In genomic region chr9:23941051-23941450, GRCh38 we compare ENCODE assay signal across 22 cellular contexts.
DNase-seq lines count a peak whose midpoint lies in the region; ATAC-seq and TF ChIP-seq lines count a peak whose summit lies in the region.
"Had no signal": no experiment of that assay in that cellular context is flagged by ENCODE, and none has a peak within 500 bp of the region (broad histone marks: within the 10 kb centered on the region; RNA-seq: fewer than 3 reads in every experiment).

No MANE protein-coding gene starts in this region.

- H3K36me3 ChIP-seq in mammary epithelial cell (ENCODE audit: insufficient read depth, low read length): no peaks in the 10 kb centered on the region
- no peaks in the 10 kb centered on the region for H3K36me3 ChIP-seq in breast epithelium
- no peaks in the 10 kb centered on the region for H3K36me3 ChIP-seq in SJCRH30

- H3K27me3 ChIP-seq in mammary epithelial cell (ENCODE audit: insufficient read depth, low read length): no peaks in the 10 kb centered on the region
- H3K27me3 ChIP-seq in breast epithelium: no peaks in the 10 kb centered on the region
- no peaks in the 10 kb centered on the region for H3K27me3 ChIP-seq in SJCRH30
- no peaks in the 10 kb centered on the region for H3K27me3 ChIP-seq in foreskin keratinocyte

- no TSS peak for BruUV-seq in mammary epithelial cell (replicated peaks; lab: Mats Ljungman, UMichigan)

- no peak for TF ChIP-seq CTCF in mammary epithelial cell (conservative IDR thresholded peaks at IDR 0.05 in 1 of 2, IDR thresholded peaks at IDR 0.05 in 1 of 2; ENCODE audit: extremely low read depth in 1 of 2, insufficient read depth in 1 of 2, low read depth in 1 of 2, low read length in 2 of 2)
- no peak for TF ChIP-seq CTCF in breast epithelium (IDR thresholded peaks at IDR 0.05)
- TF ChIP-seq CTCF in foreskin keratinocyte (conservative IDR thresholded peaks at IDR 0.05): no peak

- H2AFZ ChIP-seq in mammary epithelial cell (ENCODE audit: low read depth, low read length): peak overlapping the region; percentile 74

- dilution Hi-C loops in mammary epithelial cell (cut with HindIII; ENCODE audit: low sequenced_read_pairs): no loop called here

- intact Hi-C loops in mammary epithelial cell (cut with micrococcal nuclease): no loop called here
- intact Hi-C loops in breast epithelium (cut with DNase I; ENCODE audit: low total_unique reads): no loop called here

- CTCF ChIA-PET in mammary epithelial cell (lab: Charles Lee; ENCODE audit: low non-redundant PET): no interaction called here

- H3K27ac ChIP-seq in mammary epithelial cell (ENCODE audit: insufficient read depth, low read depth, low read length) (no peak overlapping the region), breast epithelium (no peak overlapping the region), SJCRH30 (no peak overlapping the region), foreskin keratinocyte (no peak overlapping the region)

- H3K79me2 ChIP-seq in mammary epithelial cell (ENCODE audit: insufficient read depth, low read length): no peaks in the 10 kb centered on the region

- H4K20me1 ChIP-seq in mammary epithelial cell (ENCODE audit: insufficient read depth, low read length): no peaks in the 10 kb centered on the region

- peak; percentile 16 for ATAC-seq in foreskin keratinocyte
- ATAC-seq in HG03442 (IDR thresholded peaks at IDR 0.05; ENCODE audit: unreplicated experiment): no peak
- ATAC-seq in HG03108 (IDR thresholded peaks at IDR 0.05; ENCODE audit: unreplicated experiment): no peak
- no peak for ATAC-seq in GM21737 (IDR thresholded peaks at IDR 0.05; ENCODE audit: unreplicated experiment)
- ATAC-seq: GM12878, PC-3, T-cell had no signal

- H3K4me2 ChIP-seq in mammary epithelial cell (ENCODE audit: insufficient read depth, low read depth, low read length): peak overlapping the region; percentile 30

- 18% methylated on average over 3 of the region's 3 CpGs for WGBS in mammary epithelial cell (ENCODE audit: low coverage, missing lambda C conversion rate)

- DNase-seq in mammary epithelial cell: peak; percentile 40
- no peak for DNase-seq in breast epithelium (ENCODE audit: low spot score in 2 of 2)
- DNase-seq in SJCRH30: peak; percentile 49 to 52
- peak; percentile 50 to 56 for DNase-seq in foreskin keratinocyte
- DNase-seq: DMS53; GDM1; NCI-H1092; NCI-H1417 treated with DMSO at 0.1 percent for 48 hours; NCI-H1694 treated with DMSO at 0.1 percent for 48 hours; NCI-H2081; NCI-H2171 treated with DMSO at 0.1 percent for 48 hours; NCI-H345; NCI-H510A treated with DMSO at 0.1 percent for 48 hours; NCI-H748 treated with DMSO at 0.1 percent for 48 hours; NK-92 treated with Interleukin-12 subunit alpha and Interleukin-12 subunit beta, amount 100 ng/mL, for 24 hours; PC-3; Right ventricle myocardium superior; T-cell had no signal

- no peak for TF ChIP-seq POLR2A in breast epithelium (IDR thresholded peaks at IDR 0.05)

- H3K9me3 ChIP-seq in mammary epithelial cell (replicated peaks; ENCODE audit: insufficient read depth, low read length) (peaks cover 8% of the 10 kb centered on the region), breast epithelium (peaks cover 21 to 63% of the 10 kb centered on the region in 2 donors), SJCRH30 (replicated peaks) (peaks cover 8% of the 10 kb centered on the region)

- no peaks in the 10 kb centered on the region for H3K4me1 ChIP-seq in mammary epithelial cell (ENCODE audit: insufficient read depth, low read length)
- no peaks in the 10 kb centered on the region for H3K4me1 ChIP-seq in breast epithelium
- no peaks in the 10 kb centered on the region for H3K4me1 ChIP-seq in SJCRH30
- no peaks in the 10 kb centered on the region for H3K4me1 ChIP-seq in foreskin keratinocyte

- in situ Hi-C loops in mammary epithelial cell (cut with MboI; ENCODE audit: low sequenced_read_pairs in 2 of 2): no loop called here

- no peak overlapping the region for H3K9ac ChIP-seq in mammary epithelial cell (ENCODE audit: insufficient read depth, low read length)

- H3K4me3 ChIP-seq in mammary epithelial cell (replicated peaks in 1 of 3; ENCODE audit: insufficient read depth in 1 of 3, low read depth in 2 of 3, low read length in 3 of 3) (no peak overlapping the region), breast epithelium (no peak overlapping the region), SJCRH30 (0 out of 2 replicates have a peak overlapping the region, but pooled peaks have one; percentile 22)
- H3K4me3 ChIP-seq: GM12878 had no signal

Comparison
In these comparisons a context has a peak if more than half of its experiments do, and no peak if none do; other contexts are left out.
1. DNase-seq: peak in mammary epithelial cell (single experiment), SJCRH30 (2 of 2) and foreskin keratinocyte (2 of 2); none in breast epithelium (0 of 2).